1 cellular context compared by ENCODE assay signal in the genomic region with DNA sequence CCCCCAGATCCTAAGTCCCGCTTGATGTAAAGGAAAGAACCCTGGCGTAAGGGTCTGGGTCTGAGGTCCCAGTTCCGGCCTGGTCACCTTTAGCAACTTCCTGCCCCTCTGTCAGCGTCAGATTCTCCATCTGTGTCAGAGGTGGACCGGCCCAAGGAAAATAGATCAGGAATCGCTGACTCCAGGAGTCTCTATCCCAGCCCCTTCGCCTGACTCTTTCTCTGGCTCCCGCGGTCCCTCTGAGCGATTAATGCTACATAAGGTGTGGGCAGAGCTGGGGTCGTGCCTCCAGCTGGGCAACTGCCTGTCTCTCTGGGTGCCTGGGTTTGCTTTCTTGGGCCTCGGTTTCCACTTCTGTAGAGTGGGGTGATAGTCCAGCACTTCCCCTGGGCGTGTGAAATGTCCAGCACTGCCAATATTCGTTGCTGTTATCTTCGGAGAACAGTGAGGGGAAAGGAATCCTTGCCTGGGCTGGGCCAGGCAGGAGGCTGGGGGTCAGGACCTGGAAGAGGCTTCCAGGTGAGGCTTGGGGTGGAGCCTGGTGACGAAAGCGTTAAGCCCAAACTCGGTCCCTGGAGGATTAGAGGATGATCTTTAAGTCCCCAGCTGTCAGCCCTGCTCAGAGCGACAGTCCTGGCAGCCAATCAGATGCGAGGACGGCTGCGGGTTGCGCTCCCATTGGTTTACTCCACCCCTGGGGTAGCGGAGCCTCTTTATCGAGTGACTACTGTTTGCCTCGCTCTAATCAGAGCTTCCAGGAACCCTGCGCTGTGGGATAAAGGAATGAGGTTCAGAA.
TF ChIP-seq lines count a peak whose summit lies in the region.

No MANE protein-coding gene starts in this region.

TF ChIP-seq in HEK293, 187 proteins besides CTCF, POLR2A, EP300 and RAD21 (continued from another document):
- TF ChIP-seq ZNF837 (tag by site-specific recombination; IDR thresholded peaks at IDR 0.05), result no peak
- no peak for TF ChIP-seq ZNF791 (tag by site-specific recombination; IDR thresholded peaks at IDR 0.05)
- TF ChIP-seq, protein P1, sequence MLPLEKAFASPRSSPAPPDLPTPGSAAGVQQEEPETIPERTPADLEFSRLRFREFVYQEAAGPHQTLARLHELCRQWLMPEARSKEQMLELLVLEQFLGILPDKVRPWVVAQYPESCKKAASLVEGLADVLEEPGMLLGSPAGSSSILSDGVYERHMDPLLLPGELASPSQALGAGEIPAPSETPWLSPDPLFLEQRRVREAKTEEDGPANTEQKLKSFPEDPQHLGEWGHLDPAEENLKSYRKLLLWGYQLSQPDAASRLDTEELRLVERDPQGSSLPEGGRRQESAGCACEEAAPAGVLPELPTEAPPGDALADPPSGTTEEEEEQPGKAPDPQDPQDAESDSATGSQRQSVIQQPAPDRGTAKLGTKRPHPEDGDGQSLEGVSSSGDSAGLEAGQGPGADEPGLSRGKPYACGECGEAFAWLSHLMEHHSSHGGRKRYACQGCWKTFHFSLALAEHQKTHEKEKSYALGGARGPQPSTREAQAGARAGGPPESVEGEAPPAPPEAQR (tag by site-specific recombination; IDR thresholded peaks at IDR 0.05), result peak; percentile 62
- peak; percentile 96 for TF ChIP-seq OSR2 (tag by site-specific recombination; IDR thresholded peaks at IDR 0.05)
- TF ChIP-seq, protein P2, sequence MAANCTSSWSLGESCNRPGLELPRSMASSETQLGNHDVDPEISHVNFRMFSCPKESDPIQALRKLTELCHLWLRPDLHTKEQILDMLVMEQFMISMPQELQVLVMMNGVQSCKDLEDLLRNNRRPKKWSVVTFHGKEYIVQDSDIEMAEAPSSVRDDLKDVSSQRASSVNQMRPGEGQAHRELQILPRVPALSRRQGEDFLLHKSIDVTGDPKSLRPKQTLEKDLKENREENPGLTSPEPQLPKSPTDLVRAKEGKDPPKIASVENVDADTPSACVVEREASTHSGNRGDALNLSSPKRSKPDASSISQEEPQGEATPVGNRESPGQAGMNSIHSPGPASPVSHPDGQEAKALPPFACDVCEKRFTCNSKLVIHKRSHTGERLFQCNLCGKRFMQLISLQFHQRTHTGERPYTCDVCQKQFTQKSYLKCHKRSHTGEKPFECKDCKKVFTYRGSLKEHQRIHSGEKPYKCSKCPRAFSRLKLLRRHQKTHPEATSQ (tag by site-specific recombination; IDR thresholded peaks at IDR 0.05), result no peak
- TF ChIP-seq ZBTB1 (tag by site-specific recombination; IDR thresholded peaks at IDR 0.05), result no peak
- no peak for TF ChIP-seq ZNF23 (tag by site-specific recombination; IDR thresholded peaks at IDR 0.05; ENCODE audit: borderline replicate concordance)
- no peak for TF ChIP-seq ZNF561 (tag by site-specific recombination; IDR thresholded peaks at IDR 0.05; ENCODE audit: borderline replicate concordance)
- TF ChIP-seq ZNF133 (tag by site-specific recombination; IDR thresholded peaks at IDR 0.05), result no peak
- TF ChIP-seq ZNF292 (tag by site-specific recombination; IDR thresholded peaks at IDR 0.05; ENCODE audit: borderline replicate concordance, low read depth), result 0 out of 2 replicates have a peak, but pooled peaks have one; percentile 0
- TF ChIP-seq, protein P3, sequence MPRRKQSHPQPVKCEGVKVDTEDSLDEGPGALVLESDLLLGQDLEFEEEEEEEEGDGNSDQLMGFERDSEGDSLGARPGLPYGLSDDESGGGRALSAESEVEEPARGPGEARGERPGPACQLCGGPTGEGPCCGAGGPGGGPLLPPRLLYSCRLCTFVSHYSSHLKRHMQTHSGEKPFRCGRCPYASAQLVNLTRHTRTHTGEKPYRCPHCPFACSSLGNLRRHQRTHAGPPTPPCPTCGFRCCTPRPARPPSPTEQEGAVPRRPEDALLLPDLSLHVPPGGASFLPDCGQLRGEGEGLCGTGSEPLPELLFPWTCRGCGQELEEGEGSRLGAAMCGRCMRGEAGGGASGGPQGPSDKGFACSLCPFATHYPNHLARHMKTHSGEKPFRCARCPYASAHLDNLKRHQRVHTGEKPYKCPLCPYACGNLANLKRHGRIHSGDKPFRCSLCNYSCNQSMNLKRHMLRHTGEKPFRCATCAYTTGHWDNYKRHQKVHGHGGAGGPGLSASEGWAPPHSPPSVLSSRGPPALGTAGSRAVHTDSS (tag by site-specific recombination; IDR thresholded peaks at IDR 0.05), result no peak
- TF ChIP-seq, protein P4, sequence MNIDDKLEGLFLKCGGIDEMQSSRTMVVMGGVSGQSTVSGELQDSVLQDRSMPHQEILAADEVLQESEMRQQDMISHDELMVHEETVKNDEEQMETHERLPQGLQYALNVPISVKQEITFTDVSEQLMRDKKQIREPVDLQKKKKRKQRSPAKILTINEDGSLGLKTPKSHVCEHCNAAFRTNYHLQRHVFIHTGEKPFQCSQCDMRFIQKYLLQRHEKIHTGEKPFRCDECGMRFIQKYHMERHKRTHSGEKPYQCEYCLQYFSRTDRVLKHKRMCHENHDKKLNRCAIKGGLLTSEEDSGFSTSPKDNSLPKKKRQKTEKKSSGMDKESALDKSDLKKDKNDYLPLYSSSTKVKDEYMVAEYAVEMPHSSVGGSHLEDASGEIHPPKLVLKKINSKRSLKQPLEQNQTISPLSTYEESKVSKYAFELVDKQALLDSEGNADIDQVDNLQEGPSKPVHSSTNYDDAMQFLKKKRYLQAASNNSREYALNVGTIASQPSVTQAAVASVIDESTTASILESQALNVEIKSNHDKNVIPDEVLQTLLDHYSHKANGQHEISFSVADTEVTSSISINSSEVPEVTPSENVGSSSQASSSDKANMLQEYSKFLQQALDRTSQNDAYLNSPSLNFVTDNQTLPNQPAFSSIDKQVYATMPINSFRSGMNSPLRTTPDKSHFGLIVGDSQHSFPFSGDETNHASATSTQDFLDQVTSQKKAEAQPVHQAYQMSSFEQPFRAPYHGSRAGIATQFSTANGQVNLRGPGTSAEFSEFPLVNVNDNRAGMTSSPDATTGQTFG (tag by site-specific recombination; IDR thresholded peaks at IDR 0.05; ENCODE audit: borderline replicate concordance), result no peak
- TF ChIP-seq ZNF76 (tag by site-specific recombination; IDR thresholded peaks at IDR 0.05; ENCODE audit: borderline replicate concordance, low read depth), result peak; percentile 58
- TF ChIP-seq ZNF658 (tag by site-specific recombination; IDR thresholded peaks at IDR 0.05), result no peak
- peak; percentile 25; the same call in 1 of the 2 replicates for TF ChIP-seq ZNF394 (tag by site-specific recombination; IDR thresholded peaks at IDR 0.05; ENCODE audit: borderline replicate concordance)
- no peak for TF ChIP-seq ZNF530 (tag by site-specific recombination; IDR thresholded peaks at IDR 0.05; ENCODE audit: low read depth)
